12 cellular contexts compared by ENCODE assay signal in the genomic region with DNA sequence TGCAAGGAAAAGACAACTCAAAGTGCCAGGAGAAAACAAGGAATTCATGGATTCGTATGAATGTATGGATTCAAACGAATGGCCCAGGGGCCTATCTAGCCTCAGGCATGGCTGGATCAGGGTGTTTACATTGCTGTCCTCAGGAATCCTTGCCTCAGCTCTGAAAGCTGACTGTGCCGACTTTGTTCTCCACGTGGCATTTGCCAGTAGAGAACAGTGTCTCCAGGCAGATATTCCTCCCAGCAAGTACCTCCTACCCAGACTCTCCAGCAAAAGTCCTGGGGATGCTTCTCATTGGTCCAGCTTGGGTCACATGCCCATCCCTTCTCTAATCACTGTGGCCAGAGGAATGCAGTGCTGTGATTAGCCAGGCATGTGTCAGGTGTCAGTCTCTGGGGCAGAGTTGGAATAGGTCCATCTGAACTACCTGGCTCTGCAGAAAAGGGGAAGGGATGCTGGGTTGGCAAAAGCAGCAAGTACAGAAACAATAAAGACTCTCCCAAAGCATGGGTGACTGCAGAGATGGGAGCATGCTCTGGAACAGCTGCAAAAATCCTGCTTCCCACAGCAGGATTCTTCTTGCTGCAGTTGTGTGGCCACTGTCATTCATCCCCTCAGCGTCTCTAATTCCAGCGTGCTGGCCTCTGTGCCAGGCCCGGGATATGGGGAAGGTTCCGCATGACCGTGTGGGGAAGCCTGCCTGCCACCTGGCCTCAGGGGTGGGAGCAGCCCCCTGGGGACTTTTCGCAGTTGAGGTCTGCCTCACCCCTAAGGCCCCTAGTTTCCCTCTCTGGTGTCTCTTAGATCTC. TPM values are rescaled to one million over a fixed set of nuclear protein-coding genes. Genes with fewer than 3 reads are reported as not detected.
A peak's percentile ranks its signal among the peaks of the same experiment; 100 is the strongest.
DNase-seq lines count a peak whose midpoint lies in the region; ATAC-seq, FAIRE-seq and TF ChIP-seq lines count a peak whose summit lies in the region.
"Had no signal": no experiment of that assay in that cellular context is flagged by ENCODE, and none has a peak within 500 bp of the region (broad histone marks: within the 10 kb centered on the region; RNA-seq: fewer than 3 reads in every experiment).

No MANE protein-coding gene starts in this region.

- no peaks in the 10 kb centered on the region for H3K27me3 ChIP-seq in foreskin keratinocyte
- H3K27me3 ChIP-seq: upper lobe of left lung had no signal

- no peak for TF ChIP-seq CTCF in foreskin keratinocyte (conservative IDR thresholded peaks at IDR 0.05)

- no peaks in the 10 kb centered on the region for H3K9me3 Mint-ChIP-seq in stimulated activated naive CD8-positive, alpha-beta T cell treated with anti-CD3 and anti-CD28 coated beads, Interleukin-15, amount 100 ng/mL, for 72 hours
- H3K9me3 Mint-ChIP-seq: activated T-cell treated with anti-CD3 and anti-CD28 coated beads, Interleukin-2, amount 50 U/mL, for 24 hours had no signal

- peaks cover 7% of the 10 kb centered on the region for H3K27me3 Mint-ChIP-seq in stimulated activated naive CD8-positive, alpha-beta T cell treated with anti-CD3 and anti-CD28 coated beads, Interleukin-15, amount 100 ng/mL, for 72 hours
- H3K27me3 Mint-ChIP-seq: activated T-cell treated with anti-CD3 and anti-CD28 coated beads, Interleukin-2, amount 50 U/mL, for 24 hours had no signal

- H3K4me3 Mint-ChIP-seq in stimulated activated naive CD8-positive, alpha-beta T cell treated with anti-CD3 and anti-CD28 coated beads, Interleukin-15, amount 100 ng/mL, for 72 hours: no peak overlapping the region
- H3K4me3 Mint-ChIP-seq: activated T-cell treated with anti-CD3 and anti-CD28 coated beads, Interleukin-2, amount 50 U/mL, for 24 hours had no signal

- peaks cover 66% of the 10 kb centered on the region for H3K4me1 Mint-ChIP-seq in stimulated activated naive CD8-positive, alpha-beta T cell treated with anti-CD3 and anti-CD28 coated beads, Interleukin-15, amount 100 ng/mL, for 72 hours

- H3K27ac Mint-ChIP-seq in stimulated activated naive CD8-positive, alpha-beta T cell treated with anti-CD3 and anti-CD28 coated beads, Interleukin-15, amount 100 ng/mL, for 72 hours: no peak overlapping the region
- H3K27ac Mint-ChIP-seq: activated T-cell treated with anti-CD3 and anti-CD28 coated beads, Interleukin-2, amount 50 U/mL, for 24 hours had no signal

- intact Hi-C loops in Right ventricle myocardium superior (cut with DNase I): no loop called here

- H3K4me1 ChIP-seq in foreskin keratinocyte: peaks cover 3% of the 10 kb centered on the region

- ATAC-seq in foreskin keratinocyte: peak; percentile 35
- no peak for ATAC-seq in HG02938 (IDR thresholded peaks at IDR 0.05; ENCODE audit: unreplicated experiment)
- ATAC-seq in Right ventricle myocardium superior (ENCODE audit: poor library complexity): no peak
- ATAC-seq in stimulated activated naive CD8-positive, alpha-beta T cell treated with anti-CD3 and anti-CD28 coated beads, Interleukin-15, amount 100 ng/mL, for 72 hours: no peak

- FAIRE-seq in G401.6 (lab: Jason Lieb, UNC): peak; percentile 81

- H3K27ac ChIP-seq in foreskin keratinocyte: no peak overlapping the region
- H3K27ac ChIP-seq: upper lobe of left lung had no signal

- DNase-seq in 8988T: peak; percentile 70
- peak; percentile 65 for DNase-seq in RPMI7951 (ENCODE audit: low read depth)
- DNase-seq in foreskin keratinocyte: peak; percentile 87 to 93
- no peak for DNase-seq in Right ventricle myocardium superior
- DNase-seq in NCI-H128 (lab: John Stamatoyannopoulos, UW; ENCODE audit: unreplicated experiment): no peak
- no peak for DNase-seq in stimulated activated naive CD8-positive, alpha-beta T cell treated with anti-CD3 and anti-CD28 coated beads, Interleukin-15, amount 100 ng/mL, for 72 hours
- DNase-seq: activated T-cell treated with anti-CD3 and anti-CD28 coated beads, Interleukin-2, amount 50 U/mL, for 24 hours; GOT3; NCI-H446; upper lobe of left lung had no signal

RNA-seq across cellular contexts. Expression of a gene that starts 30.0 kb away (rescaled TPM):
- total RNA-seq in RPMI7951 (2014; rRNA removed; shearing (Covaris generic)): 13.5 and 15.1 TPM in 2 replicates
- total RNA-seq in foreskin keratinocyte (11.9 and 13.3 TPM in 2 replicates), Right ventricle myocardium superior (4.1 TPM)
- 11.3 and 11.6 TPM in 2 replicates for polyA plus RNA-seq in foreskin keratinocyte

Comparison
In these comparisons a context has a peak if more than half of its experiments do, and no peak if none do; other contexts are left out.
1. DNase-seq: peak in 8988T (single experiment), RPMI7951 (single experiment) and foreskin keratinocyte (2 of 2); none in Right ventricle myocardium superior (single experiment), NCI-H128 (single experiment) and stimulated activated naive CD8-positive, alpha-beta T cell treated with anti-CD3 and anti-CD28 coated beads, Interleukin-15, amount 100 ng/mL, for 72 hours (0 of 2).